Comparison of ENCODE assay signal across 20 cellular contexts in genomic region chr11:133504906-133505305, GRCh38. TPM values are rescaled to one million over a fixed set of nuclear protein-coding genes. Genes with fewer than 3 reads are reported as not detected.
"Had no signal": no experiment of that assay in that cellular context is flagged by ENCODE, and none has a peak within 500 bp of the region (broad histone marks: within the 10 kb centered on the region; RNA-seq: fewer than 3 reads in every experiment).

No MANE protein-coding gene starts in this region.

- DNase-seq: Karpas-422, KBM-7, MG63, NCI-H1092, NCI-H1105 treated with DMSO at 0.1 percent for 48 hours, NCI-H1417 treated with DMSO at 0.1 percent for 48 hours, NCI-H146, NCI-H1694 treated with DMSO at 0.1 percent for 48 hours, NCI-H1930, NCI-H2081, NCI-H2107, NCI-H2227 treated with DMSO at 0.1 percent for 48 hours, NCI-H524, NCI-H526 treated with DMSO at 0.1 percent for 48 hours, NCI-H748 treated with DMSO at 0.1 percent for 48 hours, RPMI8226, SHP77, SK-N-SH had no signal

- H3K4me3 ChIP-seq: MG63 had no signal

- H3K36me3 ChIP-seq: MG63 had no signal

- H3K9me3 ChIP-seq: MG63, SK-N-SH had no signal

RNA-seq across cellular contexts. Expression of gene OPCML, which starts 27.4 kb away (rescaled TPM):
- total RNA-seq: HT-29, SK-MEL-5 had no signal
